Comparison of ENCODE assay signal across 10 cellular contexts in genomic region chr1:93616221-93616995, GRCh38.
A peak's percentile ranks its signal among the peaks of the same experiment; 100 is the strongest.
DNase-seq lines count a peak whose midpoint lies in the region; ATAC-seq lines count a peak whose summit lies in the region.
"Had no signal": no experiment of that assay in that cellular context is flagged by ENCODE, and none has a peak within 500 bp of the region (broad histone marks: within the 10 kb centered on the region; RNA-seq: fewer than 3 reads in every experiment).

No MANE protein-coding gene starts in this region.

- H3K27ac ChIP-seq in layer of hippocampus (ENCODE audit: low read depth, low read length) (peak overlapping the region; percentile 49), temporal lobe (ENCODE audit: low read depth, low read length) (peak overlapping the region; percentile 27)
- H3K27ac ChIP-seq: KMS-11 had no signal

- H3K36me3 ChIP-seq in adipocyte (ENCODE audit: control insufficient read depth, insufficient read depth, low read length, severe bottlenecking) = no peaks in the 10 kb centered on the region

- peak overlapping the region; percentile 16 for H3K9ac ChIP-seq in adipocyte (ENCODE audit: low read length)
- H3K9ac ChIP-seq: KMS-11 had no signal

- ATAC-seq in HG02981 (IDR thresholded peaks at IDR 0.05; ENCODE audit: unreplicated experiment) = no peak

- DNase-seq in DMS53 (lab: John Stamatoyannopoulos, UW) (peak; percentile 77), DMS53 treated with DMSO at 0.1 percent for 48 hours (lab: John Stamatoyannopoulos, UW; ENCODE audit: unreplicated experiment) (no peak), adipocyte (ENCODE audit: low read depth) (no peak), MV-4-11 (lab: John Stamatoyannopoulos, UW) (no peak), SKM-1 treated with dmso at 0.1 percent for 144 hours (lab: John Stamatoyannopoulos, UW; ENCODE audit: unreplicated experiment) (no peak)
- DNase-seq: activated CD4-positive, alpha-beta T cell treated with anti-CD3 and anti-CD28 coated beads, Interleukin-2, amount 10 ng/mL, durations not matched to agents 24 days and 14 days had no signal

- H3K4me1 ChIP-seq in adipocyte (ENCODE audit: control insufficient read depth, insufficient read depth, low read length) = peaks cover 76% of the 10 kb centered on the region

- peak overlapping the region; percentile 10 for H3K4me3 ChIP-seq in adipocyte (ENCODE audit: low read length)

- no peaks in the 10 kb centered on the region for H3K27me3 ChIP-seq in adipocyte (replicated peaks; ENCODE audit: control insufficient read depth, insufficient read depth, low read length)
- no peaks in the 10 kb centered on the region for H3K27me3 ChIP-seq in layer of hippocampus (ENCODE audit: control insufficient read depth, insufficient read depth, low read length)

- no peaks in the 10 kb centered on the region for H3K9me3 ChIP-seq in adipocyte (ENCODE audit: control insufficient read depth, low read length)
